12 cellular contexts compared by ENCODE assay signal in the genomic region with DNA sequence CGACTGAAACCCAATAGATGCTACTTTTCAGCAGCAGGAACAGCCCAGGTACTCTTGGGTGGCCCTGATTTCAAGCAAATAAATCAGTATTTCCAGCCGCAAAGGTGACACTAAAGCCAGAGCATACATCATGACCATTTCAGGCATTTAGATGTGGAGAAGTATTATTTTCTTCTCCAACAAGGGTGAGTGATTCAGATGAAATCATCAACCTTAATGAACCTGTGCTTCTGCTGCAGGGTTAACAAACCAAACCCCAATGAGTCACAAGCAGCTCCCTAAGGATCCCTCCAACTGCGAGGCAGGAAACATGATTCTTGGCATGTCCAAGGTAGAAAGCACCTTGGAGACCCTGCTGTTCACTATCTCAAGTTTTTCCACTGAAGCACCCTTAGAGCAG. TPM values are rescaled to one million over a fixed set of nuclear protein-coding genes. Genes with fewer than 3 reads are reported as not detected.
DNase-seq lines count a peak whose midpoint lies in the region; ATAC-seq, FAIRE-seq and TF ChIP-seq lines count a peak whose summit lies in the region.
"Had no signal": no experiment of that assay in that cellular context is flagged by ENCODE, and none has a peak within 500 bp of the region (broad histone marks: within the 10 kb centered on the region; RNA-seq: fewer than 3 reads in every experiment).

No MANE protein-coding gene starts in this region.

- peak in 1 of 2 experiments; percentile 31; a peak in 1 of 5 replicates for TF ChIP-seq EP300 in A549 (IDR thresholded peaks at IDR 0.05)

- H4K5ac ChIP-seq in mesendoderm (ENCODE audit: low read length): no peak overlapping the region

- peaks cover 2% of the 10 kb centered on the region for H3K36me3 ChIP-seq in bronchial epithelial cell (ENCODE audit: control insufficient read depth, insufficient read depth, low read length)
- no peaks in the 10 kb centered on the region for H3K36me3 ChIP-seq in mesendoderm (ENCODE audit: control insufficient read depth, insufficient read depth, low read length)
- H3K36me3 ChIP-seq: cardiac muscle cell had no signal

- DNase-seq in A549 (ENCODE audit: low read depth in 1 of 2, low spot score in 1 of 2): peak in 1 of 2 experiments; percentile 56
- DNase-seq in LHCN-M2 (ENCODE audit: low read depth): peak; percentile 79
- peak; percentile 96 for DNase-seq in bronchial epithelial cell (ENCODE audit: low read depth)
- peak; percentile 27 for DNase-seq in mesendoderm
- DNase-seq in G401 (ENCODE audit: low spot score): no peak
- DNase-seq in GF-D8 (lab: John Stamatoyannopoulos, UW): no peak
- DNase-seq: CD4-positive, alpha-beta memory T cell; H7; NCI-H1694 treated with DMSO at 0.1 percent for 48 hours had no signal

- H2BK5ac ChIP-seq in mesendoderm (ENCODE audit: low read length): no peak overlapping the region

- CTCF ChIA-PET in A549 (lab: Yijun Ruan, JAX): interaction anchor here (0.8 to 3.6 kb wide), 3 partner anchors 32 to 145 kb away, joined by 4 to 17 read pairs (median 9); a partner anchor contains a TSS

- H3K79me2 ChIP-seq in mesendoderm (ENCODE audit: control insufficient read depth, insufficient read depth, low read length): no peaks in the 10 kb centered on the region

- FAIRE-seq in A549 (lab: Jason Lieb, UNC): no peak
- no peak for FAIRE-seq in bronchial epithelial cell (lab: Jason Lieb, UNC)

- no peaks in the 10 kb centered on the region for H3K9me3 ChIP-seq in A549

- no peak overlapping the region for H3K18ac ChIP-seq in mesendoderm (ENCODE audit: low read length)

- no peak overlapping the region for H3K23ac ChIP-seq in mesendoderm (ENCODE audit: low read length)

- TF ChIP-seq POLR2A in A549 (IDR thresholded peaks at IDR 0.05; ENCODE audit: low read length): no peak

- peaks cover 85% of the 10 kb centered on the region for H3K4me1 ChIP-seq in A549
- peaks cover 4% of the 10 kb centered on the region for H3K4me1 ChIP-seq in mesendoderm (ENCODE audit: control insufficient read depth, low read depth, low read length)

- H2BK120ac ChIP-seq in mesendoderm (ENCODE audit: low read depth, low read length): no peak overlapping the region

- no peak overlapping the region for H3K56ac ChIP-seq in mesendoderm (ENCODE audit: low read length)

- H3K4me2 ChIP-seq in A549: peak overlapping the region; percentile 91
- H3K4me2 ChIP-seq in mesendoderm (ENCODE audit: low read length): no peak overlapping the region

- H3K27me3 ChIP-seq in bronchial epithelial cell (ENCODE audit: control insufficient read depth, insufficient read depth, low read length) (no peaks in the 10 kb centered on the region), mesendoderm (ENCODE audit: insufficient read depth, low read length, poor library complexity) (no peaks in the 10 kb centered on the region)
- H3K27me3 ChIP-seq: cardiac muscle cell had no signal

- TF ChIP-seq RAD21 in A549 (conservative IDR thresholded peaks at IDR 0.05 in 1 of 2, IDR thresholded peaks at IDR 0.05 in 1 of 2): 0 out of 5 replicates have a peak, but pooled peaks of 1 of the 2 experiments have one; percentile 12

- H3K4me3 ChIP-seq in A549: no peak overlapping the region
- no peak overlapping the region for H3K4me3 ChIP-seq in bronchial epithelial cell (ENCODE audit: low read depth, low read length)
- H3K4me3 ChIP-seq in mesendoderm (ENCODE audit: low read length): no peak overlapping the region
- H3K4me3 ChIP-seq: cardiac muscle cell had no signal

- in situ Hi-C loops in G401 (cut with HindIII; ENCODE audit: low sequenced_read_pairs): no loop called here

- H2AK5ac ChIP-seq in mesendoderm (ENCODE audit: low read length): no peak overlapping the region

- peak in 1 of 2 experiments; percentile 6; a peak in 2 of 6 replicates for ATAC-seq in A549
- ATAC-seq in GM19467 (IDR thresholded peaks at IDR 0.05; ENCODE audit: unreplicated experiment): no peak
- ATAC-seq in GM18858 (IDR thresholded peaks at IDR 0.05; ENCODE audit: unreplicated experiment): no peak

- no peak overlapping the region for H3K9ac ChIP-seq in mesendoderm (ENCODE audit: low read length)

- TF ChIP-seq CTCF in A549 (IDR thresholded peaks at IDR 0.05) (no peak), bronchial epithelial cell (IDR thresholded peaks at IDR 0.05; ENCODE audit: insufficient read depth, low read length, severe bottlenecking) (no peak)

- no peaks in the 10 kb centered on the region for H3K79me1 ChIP-seq in mesendoderm (ENCODE audit: low read length)

- H2BK15ac ChIP-seq in mesendoderm (replicated peaks; ENCODE audit: low read depth): no peak overlapping the region

- no peak overlapping the region for H3K4ac ChIP-seq in mesendoderm (ENCODE audit: low read depth, low read length)

- no peak overlapping the region for H4K8ac ChIP-seq in mesendoderm (ENCODE audit: low read depth, low read length)

- POLR2A ChIA-PET in A549 (lab: Yijun Ruan, JAX): interaction anchor here (1.6 kb wide), 1 partner anchor 31 kb away, joined by 4 read pairs; no protein-coding TSS in a partner anchor

- H3K27ac ChIP-seq in A549 (peak overlapping the region; percentile 99 to 100), mesendoderm (ENCODE audit: low read depth, low read length) (no peak overlapping the region)
- H3K27ac ChIP-seq: cardiac muscle cell had no signal

- 2% methylated on average over 3 of the region's 3 CpGs for WGBS in A549 (ENCODE audit: missing lambda C conversion rate)
- WGBS in mesendoderm (ENCODE audit: extremely low coverage, insufficient coverage, low lambda C conversion rate): no CpG with 5 or more reads among the region's 3 CpGs

TF ChIP-seq in A549, 52 proteins besides CTCF, POLR2A, EP300 and RAD21:
- TF ChIP-seq, protein P1, sequence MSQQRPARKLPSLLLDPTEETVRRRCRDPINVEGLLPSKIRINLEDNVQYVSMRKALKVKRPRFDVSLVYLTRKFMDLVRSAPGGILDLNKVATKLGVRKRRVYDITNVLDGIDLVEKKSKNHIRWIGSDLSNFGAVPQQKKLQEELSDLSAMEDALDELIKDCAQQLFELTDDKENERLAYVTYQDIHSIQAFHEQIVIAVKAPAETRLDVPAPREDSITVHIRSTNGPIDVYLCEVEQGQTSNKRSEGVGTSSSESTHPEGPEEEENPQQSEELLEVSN (IDR thresholded peaks at IDR 0.05; ENCODE audit: borderline replicate concordance, low read depth): no peak
- no peak for TF ChIP-seq FOSL2 (IDR thresholded peaks at IDR 0.05)
- TF ChIP-seq FOSL2 (CRISPR knock-in tag; IDR thresholded peaks at IDR 0.05): peak; percentile 48; the same call in 1 of the 2 replicates
- no peak for TF ChIP-seq ZC3H11A (IDR thresholded peaks at IDR 0.05)
- TF ChIP-seq, protein P2, sequence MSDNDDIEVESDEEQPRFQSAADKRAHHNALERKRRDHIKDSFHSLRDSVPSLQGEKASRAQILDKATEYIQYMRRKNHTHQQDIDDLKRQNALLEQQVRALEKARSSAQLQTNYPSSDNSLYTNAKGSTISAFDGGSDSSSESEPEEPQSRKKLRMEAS (IDR thresholded peaks at IDR 0.05): no peak
- TF ChIP-seq, protein P3, sequence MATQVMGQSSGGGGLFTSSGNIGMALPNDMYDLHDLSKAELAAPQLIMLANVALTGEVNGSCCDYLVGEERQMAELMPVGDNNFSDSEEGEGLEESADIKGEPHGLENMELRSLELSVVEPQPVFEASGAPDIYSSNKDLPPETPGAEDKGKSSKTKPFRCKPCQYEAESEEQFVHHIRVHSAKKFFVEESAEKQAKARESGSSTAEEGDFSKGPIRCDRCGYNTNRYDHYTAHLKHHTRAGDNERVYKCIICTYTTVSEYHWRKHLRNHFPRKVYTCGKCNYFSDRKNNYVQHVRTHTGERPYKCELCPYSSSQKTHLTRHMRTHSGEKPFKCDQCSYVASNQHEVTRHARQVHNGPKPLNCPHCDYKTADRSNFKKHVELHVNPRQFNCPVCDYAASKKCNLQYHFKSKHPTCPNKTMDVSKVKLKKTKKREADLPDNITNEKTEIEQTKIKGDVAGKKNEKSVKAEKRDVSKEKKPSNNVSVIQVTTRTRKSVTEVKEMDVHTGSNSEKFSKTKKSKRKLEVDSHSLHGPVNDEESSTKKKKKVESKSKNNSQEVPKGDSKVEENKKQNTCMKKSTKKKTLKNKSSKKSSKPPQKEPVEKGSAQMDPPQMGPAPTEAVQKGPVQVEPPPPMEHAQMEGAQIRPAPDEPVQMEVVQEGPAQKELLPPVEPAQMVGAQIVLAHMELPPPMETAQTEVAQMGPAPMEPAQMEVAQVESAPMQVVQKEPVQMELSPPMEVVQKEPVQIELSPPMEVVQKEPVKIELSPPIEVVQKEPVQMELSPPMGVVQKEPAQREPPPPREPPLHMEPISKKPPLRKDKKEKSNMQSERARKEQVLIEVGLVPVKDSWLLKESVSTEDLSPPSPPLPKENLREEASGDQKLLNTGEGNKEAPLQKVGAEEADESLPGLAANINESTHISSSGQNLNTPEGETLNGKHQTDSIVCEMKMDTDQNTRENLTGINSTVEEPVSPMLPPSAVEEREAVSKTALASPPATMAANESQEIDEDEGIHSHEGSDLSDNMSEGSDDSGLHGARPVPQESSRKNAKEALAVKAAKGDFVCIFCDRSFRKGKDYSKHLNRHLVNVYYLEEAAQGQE (IDR thresholded peaks at IDR 0.05): no peak
- no peak for TF ChIP-seq ESRRA (IDR thresholded peaks at IDR 0.05; ENCODE audit: borderline replicate concordance, low read length)
- peak; percentile 54 for TF ChIP-seq JUNB (IDR thresholded peaks at IDR 0.05)
- TF ChIP-seq CEBPB (IDR thresholded peaks at IDR 0.05): no peak
TF ChIP-seq in A549: peak in this region for 2.

RNA-seq across cellular contexts. Expression of a gene that starts 32.7 kb away (rescaled TPM):
- 20.6 and 25.9 TPM in 2 replicates for polyA plus RNA-seq in A549 (2011; rRNA removed)
- 4.6 and 6.1 TPM in 2 replicates for polyA plus RNA-seq in A549 (2012; cell fraction: cytosol; rRNA removed)
- polyA plus RNA-seq in A549 (2012; cell fraction: nucleus; rRNA removed): 6.1 and 8.6 TPM in 2 replicates
- polyA plus RNA-seq in A549 (2017; fragmentation: RNase III; extraction: RNeasy Plus Mini Kit Qiagen cat#74134 plus additional on column Dnase treatment): 15.4 to 21.3 TPM (median 18.7 TPM) in 3 replicates
- polyA minus RNA-seq in A549 (2011; rRNA and poly(A)+ RNA removed): 37.8 and 44.0 TPM in 2 replicates
- 17.7 and 24.4 TPM in 2 replicates for total RNA-seq in LHCN-M2 (2014; rRNA removed)
- polyA plus RNA-seq in LHCN-M2 (2012): 5.0 TPM
- total RNA-seq in bronchial epithelial cell: 12.4 and 12.7 TPM in 2 replicates
- polyA plus RNA-seq in mesendoderm (2013, experiment 1 of 2): 2.0 TPM
- polyA plus RNA-seq in mesendoderm (2013, experiment 2 of 2): 2.2 TPM
- total RNA-seq in G401 (2014; rRNA removed; shearing (Covaris generic)): 1.7 and 3.0 TPM in 2 replicates

Comparison
In these comparisons a context has a peak if more than half of its experiments do, and no peak if none do; other contexts are left out.
1. DNase-seq: peak in LHCN-M2 (single experiment), bronchial epithelial cell (single experiment) and mesendoderm (single experiment); none in G401 (single experiment) and GF-D8 (single experiment).